ENCODE assay signal across 1 cellular context in genomic region chr14:94671870-94672444, GRCh38.
TF ChIP-seq lines count a peak whose summit lies in the region.

No MANE protein-coding gene starts in this region.

TF ChIP-seq in SK-N-SH treated with all-trans-retinoic acid at 6 μM for 48 hours, 23 proteins besides CTCF, POLR2A, EP300 and RAD21 (continued from another document):
- no peak for TF ChIP-seq PATZ1 (CRISPR knock-in tag; IDR thresholded peaks at IDR 0.05; ENCODE audit: borderline replicate concordance)
- no peak for TF ChIP-seq ZNF70 (CRISPR knock-in tag; IDR thresholded peaks at IDR 0.05)
- TF ChIP-seq ISL1 (CRISPR knock-in tag; IDR thresholded peaks at IDR 0.05): no peak
